1 cellular context compared by ENCODE assay signal in genomic region chr11:47765086-47765485, GRCh38.
TF ChIP-seq lines count a peak whose summit lies in the region.

No MANE protein-coding gene starts in this region.

TF ChIP-seq in GM12878, 131 proteins besides CTCF, POLR2A, EP300 and RAD21:
- TF ChIP-seq ZBTB11 (CRISPR knock-in tag; IDR thresholded peaks at IDR 0.05) (no peak), MLLT1 (IDR thresholded peaks at IDR 0.05) (0 out of 2 replicates have a peak, but pooled peaks have one; percentile 21)
